In the genomic region with DNA sequence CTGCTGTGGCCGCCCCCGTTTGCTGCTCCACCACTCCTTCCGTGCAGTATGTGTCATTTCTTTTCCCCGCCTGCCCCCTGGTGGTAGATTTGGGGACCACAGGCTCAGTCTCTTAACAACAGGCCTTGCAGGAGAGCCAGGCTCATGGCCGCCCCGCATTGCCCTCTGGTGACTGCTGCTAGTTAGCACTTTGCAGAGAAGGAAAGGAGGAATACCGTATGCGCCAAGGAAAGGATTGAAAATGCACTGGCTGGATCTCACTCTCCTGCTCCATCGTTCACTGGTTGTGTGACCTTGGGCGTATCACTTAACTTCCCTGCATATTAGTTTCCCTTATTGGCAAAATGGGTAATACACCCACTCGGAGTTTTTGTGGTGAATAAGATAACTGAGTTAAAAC, we compare ENCODE assay signal across 9 cellular contexts. TPM values are rescaled to one million over a fixed set of nuclear protein-coding genes. Genes with fewer than 3 reads are reported as not detected.
DNase-seq lines count a peak whose midpoint lies in the region; ATAC-seq and TF ChIP-seq lines count a peak whose summit lies in the region.
"Had no signal": no experiment of that assay in that cellular context is flagged by ENCODE, and none has a peak within 500 bp of the region (broad histone marks: within the 10 kb centered on the region; RNA-seq: fewer than 3 reads in every experiment).

No MANE protein-coding gene starts in this region.

- no peak overlapping the region for H3K27ac ChIP-seq in right atrium auricular region
- H3K27ac ChIP-seq in sigmoid colon = no peak overlapping the region
- H3K27ac ChIP-seq: BLaER1 treated with 17β-estradiol and CSF1 and Interleukin-3, amounts not matched to agents 10 nM and 100 nM had no signal

- H3K9me3 ChIP-seq in right atrium auricular region = no peaks in the 10 kb centered on the region
- H3K9me3 ChIP-seq in sigmoid colon = no peaks in the 10 kb centered on the region
- H3K9me3 ChIP-seq: BLaER1 treated with 17β-estradiol and CSF1 and Interleukin-3, amounts not matched to agents 10 nM and 100 nM had no signal

- TF ChIP-seq POLR2A in sigmoid colon (IDR thresholded peaks at IDR 0.05) = no peak

- H3K36me3 ChIP-seq in right atrium auricular region = no peaks in the 10 kb centered on the region
- H3K36me3 ChIP-seq in sigmoid colon = no peaks in the 10 kb centered on the region
- H3K36me3 ChIP-seq: BLaER1 treated with 17β-estradiol and CSF1 and Interleukin-3, amounts not matched to agents 10 nM and 100 nM had no signal

- TF ChIP-seq EP300 in sigmoid colon (IDR thresholded peaks at IDR 0.05) = no peak

- intact Hi-C loops in sigmoid colon (cut with DNase I) = loop anchor here (2.0 kb wide), 1 partner anchor 182 kb away; no protein-coding TSS in a partner anchor

- ATAC-seq in GM18519 (IDR thresholded peaks at IDR 0.05; ENCODE audit: low FRiP score, unreplicated experiment) (peak; percentile 99), HG03039 (IDR thresholded peaks at IDR 0.05; ENCODE audit: unreplicated experiment) (peak; percentile 99)

- H3K4me3 ChIP-seq in right atrium auricular region (no peak overlapping the region), sigmoid colon (no peak overlapping the region)
- H3K4me3 ChIP-seq: BLaER1 treated with 17β-estradiol and CSF1 and Interleukin-3, amounts not matched to agents 10 nM and 100 nM had no signal

- WGBS in sigmoid colon, 2 donors = 6 to 12% methylated on average over 11 of the region's 11 CpGs

- H3K27me3 ChIP-seq in right atrium auricular region = no peaks in the 10 kb centered on the region
- H3K27me3 ChIP-seq in sigmoid colon = no peaks in the 10 kb centered on the region
- H3K27me3 ChIP-seq: BLaER1 treated with 17β-estradiol and CSF1 and Interleukin-3, amounts not matched to agents 10 nM and 100 nM had no signal

- TF ChIP-seq CTCF in right atrium auricular region (IDR thresholded peaks at IDR 0.05) (peak; percentile 98 to 100), sigmoid colon (IDR thresholded peaks at IDR 0.05) (peak; percentile 98 to 99 (median 98))

- H3K4me1 ChIP-seq in right atrium auricular region = no peaks in the 10 kb centered on the region
- peaks cover 0 to 4% (median 0%) of the 10 kb centered on the region in 4 donors for H3K4me1 ChIP-seq in sigmoid colon

- DNase-seq in A172 (ENCODE audit: low spot score) = peak; percentile 92
- DNase-seq in NCI-H2029 (lab: John Stamatoyannopoulos, UW) = peak; percentile 92
- peak; percentile 82 to 99 (median 89) for DNase-seq in T-helper 2 cell
- DNase-seq in amniotic stem cell (lab: John Stamatoyannopoulos, UW) = peak; percentile 82
- DNase-seq in right atrium auricular region (ENCODE audit: low spot score) = peak; percentile 99
- peak; percentile 98 for DNase-seq in sigmoid colon

RNA-seq across cellular contexts. Expression of a gene that starts 39.3 kb away (rescaled TPM):
- total RNA-seq in A172 (2014; rRNA removed; shearing (Covaris generic)) = 5.6 TPM in 2 replicates
- total RNA-seq in right atrium auricular region (10 to 100 TPM in 1 of 2 donors, 1 to 10 TPM in 1; 7.5 to 14.5 TPM), sigmoid colon (10 to 100 TPM in 1 of 4 donors, 1 to 10 TPM in 3; 5.7 to 12.2 (median 7.5) TPM)
- 1 to 10 TPM; 2.4 to 7.5 (median 3.5) TPM for polyA plus RNA-seq in sigmoid colon
